In the genomic region with DNA sequence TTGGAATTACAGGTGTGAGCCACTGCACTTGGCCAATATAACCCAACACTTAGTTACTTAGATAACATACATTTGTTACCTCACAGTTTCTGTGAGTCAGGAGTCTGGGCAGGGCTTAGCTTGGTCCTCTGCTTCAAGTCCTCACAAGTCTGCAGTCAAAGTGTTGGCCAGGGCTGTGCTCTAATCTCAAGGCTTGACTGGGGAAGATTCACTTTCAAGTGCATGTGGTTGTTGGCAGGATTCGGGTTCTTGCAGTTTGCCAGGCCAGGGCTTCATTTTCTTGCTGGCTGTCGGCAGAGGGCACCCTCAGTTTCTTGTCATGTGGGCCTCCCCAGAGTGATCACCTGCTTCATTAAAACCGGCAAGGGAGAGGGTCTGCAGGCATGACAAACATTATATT, we compare ENCODE assay signal across 15 cellular contexts.
"Had no signal": no experiment of that assay in that cellular context is flagged by ENCODE, and none has a peak within 500 bp of the region (broad histone marks: within the 10 kb centered on the region; RNA-seq: fewer than 3 reads in every experiment).

No MANE protein-coding gene starts in this region.

- ATAC-seq: activated T-helper 17 cell treated with anti-CD3 and anti-CD28 coated beads, Interleukin-2, amount 50 U/mL, for 72 hours; left lung; natural killer cell treated with Interleukin-12 subunit alpha and Interleukin-12 subunit beta and Interleukin-15 and Interleukin-18, amount 100 ng/mL, for 72 hours had no signal

- H3K27ac ChIP-seq: left lung, tibial nerve, uterus had no signal

- H3K4me1 ChIP-seq: left lung, uterus had no signal

- H3K36me3 ChIP-seq: left lung, tibial nerve, uterus had no signal

- DNase-seq: activated CD4-positive, alpha-beta T cell treated with anti-CD3 and anti-CD28 coated beads, Interleukin-2, amount 50 U/mL, for 1 hour; activated naive CD4-positive, alpha-beta T cell treated with Interleukin-2 at 50 U/mL for 16 hours; aorta; effector memory CD4-positive, alpha-beta T cell; left lung; posterior cingulate gyrus; stimulated activated CD4-positive, alpha-beta T cell treated with anti-CD3 and anti-CD28 coated beads, Interleukin-15, amount 100 ng/mL, for 24 hours; stimulated activated CD4-positive, alpha-beta T cell treated with anti-CD3 and anti-CD28 coated beads, Interleukin-4, amount 100 ng/mL, for 1 hour; stimulated activated naive CD4-positive, alpha-beta T cell; T-helper 9 cell; uterus had no signal

- H3K9me3 ChIP-seq: left lung, tibial nerve, uterus had no signal

- FAIRE-seq: keratinocyte had no signal

- H3K27me3 ChIP-seq: left lung, tibial nerve, uterus had no signal

- H3K4me3 ChIP-seq: left lung, tibial nerve, uterus had no signal
